22 cellular contexts compared by ENCODE assay signal in genomic region chr16:15460601-15461000, GRCh38.
"Had no signal": no experiment of that assay in that cellular context is flagged by ENCODE, and none has a peak within 500 bp of the region (broad histone marks: within the 10 kb centered on the region; RNA-seq: fewer than 3 reads in every experiment).

No MANE protein-coding gene starts in this region.

- H3K9me3 ChIP-seq: esophagus squamous epithelium, prostate gland, sigmoid colon, stomach, testis, tibial artery, upper lobe of left lung had no signal

- H3K4me1 ChIP-seq: esophagus squamous epithelium, neural progenitor cell, prostate gland, sigmoid colon, testis, upper lobe of left lung had no signal

- H3K4me2 ChIP-seq: neural progenitor cell had no signal

- H3K4me3 ChIP-seq: esophagus squamous epithelium, lung, neural progenitor cell, prostate gland, sigmoid colon, stomach, testis, tibial artery, upper lobe of left lung had no signal

- H3K36me3 Mint-ChIP-seq: immature natural killer cell; naive B cell; natural killer cell treated with Interleukin-12 subunit alpha and Interleukin-12 subunit beta and Interleukin-15 and Interleukin-18, amount 100 ng/mL, for 72 hours; neural progenitor cell; stimulated activated effector memory CD8-positive, alpha-beta T cell treated with anti-CD3 and anti-CD28 coated beads, Interleukin-12 subunit alpha, Interleukin-12 subunit beta, amount 100 ng/mL, for 72 hours had no signal

- H3K9me3 Mint-ChIP-seq: effector memory CD8-positive, alpha-beta T cell; natural killer cell treated with Interleukin-12 subunit alpha and Interleukin-12 subunit beta and Interleukin-15 and Interleukin-18, amount 100 ng/mL, for 72 hours; neural progenitor cell; stimulated activated effector memory CD8-positive, alpha-beta T cell treated with anti-CD3 and anti-CD28 coated beads, Interleukin-12 subunit alpha, Interleukin-12 subunit beta, amount 100 ng/mL, for 72 hours had no signal

- H3K4me3 Mint-ChIP-seq: effector memory CD8-positive, alpha-beta T cell; immature natural killer cell; memory B cell; natural killer cell treated with Interleukin-12 subunit alpha and Interleukin-12 subunit beta and Interleukin-15 and Interleukin-18, amount 100 ng/mL, for 72 hours; neural progenitor cell; stimulated activated effector memory CD8-positive, alpha-beta T cell treated with anti-CD3 and anti-CD28 coated beads, Interleukin-12 subunit alpha, Interleukin-12 subunit beta, amount 100 ng/mL, for 72 hours had no signal

- H3K36me3 ChIP-seq: esophagus squamous epithelium, neural progenitor cell, prostate gland, sigmoid colon, stomach, tibial artery, upper lobe of left lung had no signal

- H3K27me3 ChIP-seq: esophagus squamous epithelium, neural progenitor cell, sigmoid colon, stomach, testis, tibial artery, upper lobe of left lung had no signal

- H2AFZ ChIP-seq: neural progenitor cell had no signal

- H3K9ac ChIP-seq: neural progenitor cell had no signal

- DNase-seq: cortex of kidney; effector memory CD8-positive, alpha-beta T cell; erythroblast; esophagus squamous epithelium; immature natural killer cell; islet precursor cell; naive B cell; right cardiac atrium; sigmoid colon; stimulated activated CD4-positive, alpha-beta T cell treated with anti-CD3 and anti-CD28 coated beads, Interleukin-2, amount 100 ng/mL, for 24 hours; stimulated activated CD4-positive, alpha-beta T cell treated with anti-CD3 and anti-CD28 coated beads, Interleukin-4, amount 100 ng/mL, for 24 hours; stimulated activated naive CD4-positive, alpha-beta T cell treated with Interleukin-2 at 50 U/mL for 16 hours; stomach; testis; tibial artery; upper lobe of left lung had no signal

- ATAC-seq: effector memory CD8-positive, alpha-beta T cell; natural killer cell treated with Interleukin-12 subunit alpha and Interleukin-12 subunit beta and Interleukin-15 and Interleukin-18, amount 100 ng/mL, for 72 hours; right cardiac atrium; stimulated activated effector memory CD8-positive, alpha-beta T cell treated with anti-CD3 and anti-CD28 coated beads, Interleukin-12 subunit alpha, Interleukin-12 subunit beta, amount 100 ng/mL, for 72 hours had no signal

- H3K27ac ChIP-seq: esophagus squamous epithelium, neural progenitor cell, prostate gland, sigmoid colon, stomach, testis, tibial artery, upper lobe of left lung had no signal

- H3K27ac Mint-ChIP-seq: immature natural killer cell; memory B cell; natural killer cell treated with Interleukin-12 subunit alpha and Interleukin-12 subunit beta and Interleukin-15 and Interleukin-18, amount 100 ng/mL, for 72 hours; neural progenitor cell; stimulated activated effector memory CD8-positive, alpha-beta T cell treated with anti-CD3 and anti-CD28 coated beads, Interleukin-12 subunit alpha, Interleukin-12 subunit beta, amount 100 ng/mL, for 72 hours had no signal

- H3K27me3 Mint-ChIP-seq: effector memory CD8-positive, alpha-beta T cell had no signal

- H3K4me1 Mint-ChIP-seq: immature natural killer cell; memory B cell; naive B cell; neural progenitor cell; stimulated activated effector memory CD8-positive, alpha-beta T cell treated with anti-CD3 and anti-CD28 coated beads, Interleukin-12 subunit alpha, Interleukin-12 subunit beta, amount 100 ng/mL, for 72 hours had no signal
